In genomic region chr7:64294701-64295420, GRCh38 we compare ENCODE assay signal across 21 cellular contexts. TPM values are rescaled to one million over a fixed set of nuclear protein-coding genes. Genes with fewer than 3 reads are reported as not detected.
"Had no signal": no experiment of that assay in that cellular context is flagged by ENCODE, and none has a peak within 500 bp of the region (broad histone marks: within the 10 kb centered on the region; RNA-seq: fewer than 3 reads in every experiment).

No MANE protein-coding gene starts in this region.

- H3K9me3 ChIP-seq: colonic mucosa, lower lobe of right lung had no signal

- DNase-seq: cerebellar nuclear complex; colonic mucosa; cortex of kidney; effector CD8-positive, alpha-beta T cell; effector memory CD8-positive, alpha-beta T cell; endodermal cell; erythroblast; foreskin keratinocyte; glutamatergic neuron; heart right ventricle; hippocampal formation; left cardiac atrium; left lung; left ventricle myocardium superior; lower lobe of right lung; mammary epithelial cell; mesendoderm; midbrain had no signal

- ATAC-seq: effector memory CD8-positive, alpha-beta T cell; esophagus mucosa; foreskin keratinocyte; heart right ventricle; left cardiac atrium; left lung; left ventricle myocardium superior; lower lobe of right lung had no signal

- H3K4me1 ChIP-seq: colonic mucosa, foreskin keratinocyte, heart right ventricle, left lung, lower lobe of right lung had no signal

- H3K36me3 ChIP-seq: colonic mucosa, heart right ventricle, left lung, lower lobe of right lung had no signal

- H3K4me3 ChIP-seq: colonic mucosa, heart right ventricle, left lung, lower lobe of right lung had no signal

- H3K27ac ChIP-seq: colonic mucosa, epithelial cell of prostate, foreskin keratinocyte, heart right ventricle, left lung, lower lobe of right lung had no signal

- H3K27me3 ChIP-seq: colonic mucosa, foreskin keratinocyte, heart right ventricle, left lung had no signal

RNA-seq across cellular contexts. Expression of gene ZNF736, which starts 18.9 kb away (rescaled TPM):
- total RNA-seq: chondrocyte, endodermal cell had no signal
